8 cellular contexts compared by ENCODE assay signal in the genomic region with DNA sequence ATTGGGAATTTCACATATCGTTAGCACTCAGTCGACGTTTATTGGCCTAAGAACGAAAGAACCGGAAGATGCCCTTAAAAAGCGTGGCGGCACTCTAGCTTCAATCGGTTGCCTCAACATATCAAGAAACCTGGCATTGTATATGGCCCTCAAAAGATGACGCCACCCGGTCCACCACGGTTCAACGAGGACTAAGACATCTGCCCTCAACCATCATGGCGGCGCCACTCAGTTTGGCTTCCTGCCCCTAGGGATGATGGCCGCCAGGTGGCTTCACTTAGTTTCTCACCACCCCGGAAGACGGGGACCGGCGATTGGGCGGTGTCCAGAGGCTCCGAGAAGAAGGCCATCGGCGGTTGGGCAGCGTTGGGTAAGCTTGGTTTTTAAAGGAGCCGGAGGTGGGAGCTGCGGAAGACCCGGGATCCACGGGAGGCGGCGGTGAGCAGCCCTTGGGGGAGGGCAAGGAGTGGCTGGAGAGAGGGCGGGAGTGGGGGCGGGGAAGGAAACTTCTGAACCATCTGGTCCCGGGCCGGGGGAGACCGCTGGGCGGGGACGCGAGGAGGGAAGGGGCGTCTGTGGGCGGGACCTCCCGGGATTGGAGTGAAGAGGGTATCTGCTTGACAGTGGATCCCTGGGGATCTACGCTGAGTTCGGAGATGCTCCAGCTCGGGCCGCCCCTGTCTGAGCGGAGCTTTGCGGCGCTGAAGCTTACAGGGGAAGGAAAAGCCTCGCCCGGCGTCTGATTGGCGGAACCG. TPM values are rescaled to one million over a fixed set of nuclear protein-coding genes. Genes with fewer than 3 reads are reported as not detected.
A peak's percentile ranks its signal among the peaks of the same experiment; 100 is the strongest.
DNase-seq lines count a peak whose midpoint lies in the region; ATAC-seq and TF ChIP-seq lines count a peak whose summit lies in the region.

Gene PRR14 (plus strand): TSS at position 592 of the 755 bp plus-strand sequence. CDS start 686 bp downstream, outside the sequence.

- TF ChIP-seq CTCF in CD8-positive, alpha-beta T cell (IDR thresholded peaks at IDR 0.05), result no peak
- TF ChIP-seq CTCF in lower lobe of right lung (IDR thresholded peaks at IDR 0.05), result peak; percentile 43

- POLR2A ChIA-PET in CD8-positive, alpha-beta T cell (lab: Charles Lee), result interaction anchor here (0.5 to 2.0 kb wide), 19 partner anchors 9 to 559 kb away, joined by 3 to 28 read pairs (median 3); partner anchors contain the start of genes FBRS, PHKG2, SRCAP and TBX6

- CTCF ChIA-PET in CD8-positive, alpha-beta T cell (lab: Charles Lee), result interaction anchor here (1.0 to 1.8 kb wide), 11 partner anchors 9 to 48 kb away, joined by 3 to 9 read pairs (median 4); no protein-coding TSS in a partner anchor

- H3K27ac Mint-ChIP-seq in CD8-positive, alpha-beta T cell, result peak within 1 kb of the TSS; percentile 98

- peak; percentile 85 for ATAC-seq in CD8-positive, alpha-beta T cell
- peak; percentile 70 for ATAC-seq in GM19468 (IDR thresholded peaks at IDR 0.05; ENCODE audit: extremely low read depth, unreplicated experiment)
- peak; percentile 94 to 95 for ATAC-seq in lower lobe of right lung

- peak within 1 kb of the TSS; percentile 100 for H3K4me3 ChIP-seq in CD8-positive, alpha-beta T cell (ENCODE audit: low read depth, low read length)
- peak within 1 kb of the TSS; percentile 93 for H3K4me3 ChIP-seq in lower lobe of right lung

- intact Hi-C loops in CD8-positive, alpha-beta T cell (cut with DNase I, micrococcal nuclease), result loop anchor here (1.0 to 10.0 kb wide), 16 partner anchors 8 to 654 kb away; partner anchors contain the start of genes FBRS (in 2 of the 2), TBC1D10B (in 2 of the 2), ZNF689 (in 2 of the 2) and ZNF764 (in 2 of the 2)
- intact Hi-C loops in lower lobe of right lung (cut with DNase I), result no loop called here

- no peaks in the 10 kb centered on the region for H3K9me3 Mint-ChIP-seq in CD8-positive, alpha-beta T cell

- DNase-seq in CD8-positive, alpha-beta T cell, result peak; percentile 96 to 99 (median 98)
- DNase-seq in HS-5 (ENCODE audit: low read depth) (peak; percentile 96), lower lobe of right lung (peak; percentile 100)
- peak; percentile 98 for DNase-seq in NK-92 treated with Interleukin-12 subunit alpha and Interleukin-12 subunit beta, amount 100 ng/mL, for 24 hours (lab: John Stamatoyannopoulos, UW)
- DNase-seq in activated CD8-positive, alpha-beta memory T cell treated with anti-CD3 and anti-CD28 coated beads for 24 hours, result peak; percentile 98
- peak; percentile 99 for DNase-seq in effector CD4-positive, alpha-beta T cell
- peak; percentile 96 to 99 (median 98) for DNase-seq in stimulated activated CD4-positive, alpha-beta T cell treated with anti-CD3 and anti-CD28 coated beads, TNF-alpha, amount 100 ng/mL, for 24 hours (ENCODE audit: low read depth in 3 of 3)

- H3K4me3 Mint-ChIP-seq in CD8-positive, alpha-beta T cell, result peak within 1 kb of the TSS; percentile 99

- H3K27ac ChIP-seq in CD8-positive, alpha-beta T cell (ENCODE audit: low read depth, low read length), result peak within 1 kb of the TSS; percentile 86
- peak within 1 kb of the TSS; percentile 92 for H3K27ac ChIP-seq in lower lobe of right lung

- H3K9me3 ChIP-seq in CD8-positive, alpha-beta T cell (ENCODE audit: low read length), result no peaks in the 10 kb centered on the region
- H3K9me3 ChIP-seq in lower lobe of right lung, result no peaks in the 10 kb centered on the region

- peaks cover 36% of the 10 kb centered on the region for H3K36me3 Mint-ChIP-seq in CD8-positive, alpha-beta T cell

- H3K36me3 ChIP-seq in CD8-positive, alpha-beta T cell (ENCODE audit: insufficient read depth, low read length), result peaks cover 8% of the 10 kb centered on the region
- H3K36me3 ChIP-seq in lower lobe of right lung, result peaks cover 35% of the 10 kb centered on the region

- H3K4me1 ChIP-seq in CD8-positive, alpha-beta T cell (ENCODE audit: insufficient read depth, low read length), result peaks cover 20% of the 10 kb centered on the region
- peaks cover 23% of the 10 kb centered on the region for H3K4me1 ChIP-seq in lower lobe of right lung

- no peaks in the 10 kb centered on the region for H3K27me3 ChIP-seq in CD8-positive, alpha-beta T cell (ENCODE audit: insufficient read depth, low read length)
- H3K27me3 ChIP-seq in lower lobe of right lung (ENCODE audit: low read depth), result no peaks in the 10 kb centered on the region

- H3K4me1 Mint-ChIP-seq in CD8-positive, alpha-beta T cell (ENCODE audit: low read depth), result peaks cover 22% of the 10 kb centered on the region

- H3K27me3 Mint-ChIP-seq in CD8-positive, alpha-beta T cell (ENCODE audit: low read depth), result no peaks in the 10 kb centered on the region

RNA-seq across cellular contexts. Expression of gene PRR14, which starts in this region (rescaled TPM):
- 10 to 100 TPM; 48.4 to 51.0 TPM for total RNA-seq in CD8-positive, alpha-beta T cell
- total RNA-seq in lower lobe of right lung, result 46.3 TPM

Comparison
In these comparisons a context has a peak if more than half of its experiments do, and no peak if none do; other contexts are left out.
1. Peak in every context shown above with its lines: DNase-seq, ATAC-seq, H3K4me3 ChIP-seq and H3K27ac ChIP-seq.